1 cellular context compared by ENCODE assay signal in genomic region chr1:95086949-95087533, GRCh38.
TF ChIP-seq lines count a peak whose summit lies in the region.

No MANE protein-coding gene starts in this region.

TF ChIP-seq in K562, 482 proteins besides CTCF, POLR2A, EP300 and RAD21 (continued from another document):
- TF ChIP-seq SMARCE1 (IDR thresholded peaks at IDR 0.05) (peak; percentile 47; the same call in 1 of the 2 replicates), CBFA2T2 (conservative IDR thresholded peaks at IDR 0.05) (peak; percentile 33; the same call in 1 of the 2 replicates), MXD1 (CRISPR knock-in tag; IDR thresholded peaks at IDR 0.05; ENCODE audit: borderline replicate concordance, poor library complexity, severe bottlenecking) (no peak), LEF1 (IDR thresholded peaks at IDR 0.05) (0 out of 2 replicates have a peak, but pooled peaks have one; percentile 26), SMARCA4 (IDR thresholded peaks at IDR 0.05) (peak; percentile 41; the same call in 1 of the 2 replicates), JUND (IDR thresholded peaks at IDR 0.05; ENCODE audit: borderline replicate concordance, low read depth, low read length) (peak; percentile 80; the same call in 1 of the 2 replicates), JUND (tag; IDR thresholded peaks at IDR 0.05; ENCODE audit: borderline replicate concordance, low read depth, low read length) (peak; percentile 62; the same call in 1 of the 3 replicates), JUN (IDR thresholded peaks at IDR 0.05; ENCODE audit: borderline replicate concordance, low read depth, low read length) (0 out of 2 replicates have a peak, but pooled peaks have one; percentile 57), JUN (CRISPR knock-in tag; IDR thresholded peaks at IDR 0.05; ENCODE audit: borderline replicate concordance) (no peak), DMBX1 (CRISPR knock-in tag; IDR thresholded peaks at IDR 0.05; ENCODE audit: borderline replicate concordance) (0 out of 2 replicates have a peak, but pooled peaks have one; percentile 28), ZNF592 (IDR thresholded peaks at IDR 0.05) (peak; percentile 77), TRIM24 (IDR thresholded peaks at IDR 0.05) (no peak), DPF2 (IDR thresholded peaks at IDR 0.05) (peak; percentile 54; the same call in 1 of the 2 replicates), KDM1A (IDR thresholded peaks at IDR 0.05) (peak in 1 of 2 experiments; percentile 55; a peak in 1 of 4 replicates), ZNF740 (CRISPR knock-in tag; IDR thresholded peaks at IDR 0.05) (no peak), ZNF740 (tag; IDR thresholded peaks at IDR 0.05) (peak in 1 of 2 experiments; percentile 64; a peak in 1 of 4 replicates), FOSL1 (tag; conservative IDR thresholded peaks at IDR 0.05) (peak; percentile 25; the same call in 1 of the 2 replicates), CBFA2T3 (IDR thresholded peaks at IDR 0.05) (peak; percentile 69), CREM (IDR thresholded peaks at IDR 0.05; ENCODE audit: low read depth) (peak; percentile 7; the same call in 1 of the 2 replicates), ZNF197 (CRISPR knock-in tag; IDR thresholded peaks at IDR 0.05; ENCODE audit: low read depth) (no peak), ARID1B (IDR thresholded peaks at IDR 0.05) (peak; percentile 48; the same call in 1 of the 2 replicates), U2AF2 (optimal IDR thresholded peaks at IDR 0.05; ENCODE audit: low read depth, low read length) (no peak), ZNF277 (CRISPR knock-in tag; IDR thresholded peaks at IDR 0.05; ENCODE audit: borderline replicate concordance) (no peak), HNRNPLL (IDR thresholded peaks at IDR 0.05; ENCODE audit: low read depth, low read length, poor library complexity, severe bottlenecking) (no peak), GTF2E2 (tag; IDR thresholded peaks at IDR 0.05) (no peak), ATF3 (IDR thresholded peaks at IDR 0.05) (peak; percentile 77), ATF3 (CRISPR knock-in tag; conservative IDR thresholded peaks at IDR 0.05) (no peak), CTBP1 (IDR thresholded peaks at IDR 0.05; ENCODE audit: borderline replicate concordance) (peak; percentile 16; the same call in 1 of the 2 replicates), GATAD2A (IDR thresholded peaks at IDR 0.05) (peak; percentile 57; the same call in 1 of the 2 replicates), SUPT5H (IDR thresholded peaks at IDR 0.05) (no peak), ZNF282 (CRISPR knock-in tag; IDR thresholded peaks at IDR 0.05) (no peak), TSC22D4 (tag; IDR thresholded peaks at IDR 0.05) (no peak), TEAD4 (IDR thresholded peaks at IDR 0.05; ENCODE audit: low read length) (peak; percentile 27; the same call in 1 of the 2 replicates), TEAD4 (CRISPR knock-in tag; IDR thresholded peaks at IDR 0.05; ENCODE audit: borderline replicate concordance) (no peak), NFRKB (IDR thresholded peaks at IDR 0.05; ENCODE audit: low read depth) (0 out of 2 replicates have a peak, but pooled peaks have one; percentile 23)
TF ChIP-seq in K562: peak in this region for 21.
